In genomic region chr3:13712682-13713180, GRCh38 we compare ENCODE assay signal across 16 cellular contexts.
A peak's percentile ranks its signal among the peaks of the same experiment; 100 is the strongest.
DNase-seq lines count a peak whose midpoint lies in the region; ATAC-seq and TF ChIP-seq lines count a peak whose summit lies in the region.
"Had no signal": no experiment of that assay in that cellular context is flagged by ENCODE, and none has a peak within 500 bp of the region (broad histone marks: within the 10 kb centered on the region; RNA-seq: fewer than 3 reads in every experiment).

No MANE protein-coding gene starts in this region.

- no peak overlapping the region for H3K27ac Mint-ChIP-seq in CD14-positive monocyte
- no peak overlapping the region for H3K27ac Mint-ChIP-seq in endothelial cell (ENCODE audit: unreplicated experiment)
- no peak overlapping the region for H3K27ac Mint-ChIP-seq in progenitor cell of endocrine pancreas

- intact Hi-C loops in CD14-positive monocyte (cut with micrococcal nuclease) = no loop called here

- DNase-seq in activated CD4-positive, CD25-positive, alpha-beta regulatory T cell treated with anti-CD3 and anti-CD28 coated beads, Interleukin-2, amount 50 U/mL, for 72 hours = peak; percentile 11
- peak; percentile 39 for DNase-seq in CD14-positive monocyte (ENCODE audit: low spot score)
- no peak for DNase-seq in endothelial cell (ENCODE audit: low spot score)
- DNase-seq in progenitor cell of endocrine pancreas (ENCODE audit: low spot score, unreplicated experiment) = peak; percentile 3
- DNase-seq: DMS153, IMR-90, Kasumi-1, NCI-H1105 treated with DMSO at 0.1 percent for 48 hours, NCI-H187 treated with DMSO at 0.1 percent for 48 hours, NCI-H446 treated with DMSO at 0.1 percent for 48 hours, NCI-H748 treated with DMSO at 0.1 percent for 48 hours had no signal

- H3K27me3 Mint-ChIP-seq in CD14-positive monocyte (ENCODE audit: low read depth in 3 of 3) (peaks cover 7 to 11% (median 9%) of the 10 kb centered on the region in 3 donors), endothelial cell (ENCODE audit: unreplicated experiment) (peaks cover 46% of the 10 kb centered on the region), progenitor cell of endocrine pancreas (peaks cover 41% of the 10 kb centered on the region)

- H3K36me3 Mint-ChIP-seq in CD14-positive monocyte = no peaks in the 10 kb centered on the region
- peaks cover 61% of the 10 kb centered on the region for H3K36me3 Mint-ChIP-seq in endothelial cell (ENCODE audit: low read depth, unreplicated experiment)
- H3K36me3 Mint-ChIP-seq in progenitor cell of endocrine pancreas (ENCODE audit: insufficient read depth) = no peaks in the 10 kb centered on the region

- H3K4me3 Mint-ChIP-seq in CD14-positive monocyte = no peak overlapping the region
- H3K4me3 Mint-ChIP-seq in endothelial cell (ENCODE audit: unreplicated experiment) = peak overlapping the region; percentile 51
- no peak overlapping the region for H3K4me3 Mint-ChIP-seq in progenitor cell of endocrine pancreas (ENCODE audit: low read depth)

- H3K9me3 Mint-ChIP-seq in CD14-positive monocyte = peaks cover 35 to 62% (median 49%) of the 10 kb centered on the region in 7 donors
- peaks cover 41% of the 10 kb centered on the region for H3K9me3 Mint-ChIP-seq in endothelial cell (ENCODE audit: unreplicated experiment)
- peaks cover 45% of the 10 kb centered on the region for H3K9me3 Mint-ChIP-seq in progenitor cell of endocrine pancreas (ENCODE audit: low read depth)

- H3K4me1 Mint-ChIP-seq in CD14-positive monocyte = no peaks in the 10 kb centered on the region
- no peaks in the 10 kb centered on the region for H3K4me1 Mint-ChIP-seq in endothelial cell (ENCODE audit: unreplicated experiment)
- H3K4me1 Mint-ChIP-seq in progenitor cell of endocrine pancreas (ENCODE audit: low read depth) = no peaks in the 10 kb centered on the region

- TF ChIP-seq CTCF in CD14-positive monocyte (IDR thresholded peaks at IDR 0.05) (no peak), endothelial cell (IDR thresholded peaks at IDR 0.05; ENCODE audit: unreplicated experiment) (no peak), progenitor cell of endocrine pancreas (IDR thresholded peaks at IDR 0.05; ENCODE audit: unreplicated experiment) (no peak)

- no peak for ATAC-seq in activated CD4-positive, CD25-positive, alpha-beta regulatory T cell treated with anti-CD3 and anti-CD28 coated beads, Interleukin-2, amount 50 U/mL, for 24 hours
- ATAC-seq in HG02798 (IDR thresholded peaks at IDR 0.05; ENCODE audit: poor library complexity, unreplicated experiment) (no peak), HG02623 (IDR thresholded peaks at IDR 0.05; ENCODE audit: unreplicated experiment) (no peak), HG02610 (IDR thresholded peaks at IDR 0.05; ENCODE audit: unreplicated experiment) (no peak)
- ATAC-seq: Panc1 had no signal
